ENCODE assay signal across 8 cellular contexts in genomic region chr17:4833178-4833940, GRCh38. TPM values are rescaled to one million over a fixed set of nuclear protein-coding genes. Genes with fewer than 3 reads are reported as not detected.
DNase-seq lines count a peak whose midpoint lies in the region; ATAC-seq and TF ChIP-seq lines count a peak whose summit lies in the region.

Gene MINK1 (plus strand): TSS chr17:4833340. CDS start chr17:4833584, 244 bp downstream.

- no peak for TF ChIP-seq CTCF in AG09309 (IDR thresholded peaks at IDR 0.05; ENCODE audit: control insufficient read depth, insufficient read depth, low read depth, low read length, missing control alignments)

- peak; percentile 91 for ATAC-seq in GM18909 (IDR thresholded peaks at IDR 0.05; ENCODE audit: poor library complexity, unreplicated experiment)
- ATAC-seq in HG03175 (IDR thresholded peaks at IDR 0.05; ENCODE audit: unreplicated experiment): peak; percentile 79

- H3K4me3 ChIP-seq in AG09309 (ENCODE audit: control insufficient read depth, low read depth, low read length): peak within 1 kb of the TSS; percentile 93

- DNase-seq in AG09309 (ENCODE audit: low read depth) (peak; percentile 57), NCI-H226 (peak; percentile 92), cerebellum (ENCODE audit: low spot score) (peak; percentile 99), kidney glomerular epithelial cell (lab: John Stamatoyannopoulos, UW) (peak; percentile 85)
- peak; percentile 67 to 80 for DNase-seq in activated CD4-positive, alpha-beta T cell treated with anti-CD3 and anti-CD28 coated beads for 24 hours (ENCODE audit: low read depth in 2 of 2)
- peak; percentile 75 to 83 for DNase-seq in stimulated activated CD4-positive, alpha-beta T cell treated with anti-CD3 and anti-CD28 coated beads, Interleukin-15, amount 100 ng/mL, for 48 hours (ENCODE audit: low read depth in 2 of 2)

RNA-seq across cellular contexts. Expression of gene MINK1, which starts in this region (rescaled TPM):
- total RNA-seq in cerebellum: 28.2 TPM

Comparison
In these comparisons a context has a peak if more than half of its experiments do, and no peak if none do; other contexts are left out.
1. Peak in every context shown above with its lines: DNase-seq, ATAC-seq and H3K4me3 ChIP-seq.